In genomic region chr4:8069102-8069752, GRCh38 we compare ENCODE assay signal across 1 cellular context.
TF ChIP-seq lines count a peak whose summit lies in the region.

No MANE protein-coding gene starts in this region.

TF ChIP-seq in HepG2, 621 proteins besides CTCF, POLR2A, EP300 and RAD21 (continued from another document):
- TF ChIP-seq ZNF20 (CRISPR knock-in tag; IDR thresholded peaks at IDR 0.05): no peak
